In the genomic region with DNA sequence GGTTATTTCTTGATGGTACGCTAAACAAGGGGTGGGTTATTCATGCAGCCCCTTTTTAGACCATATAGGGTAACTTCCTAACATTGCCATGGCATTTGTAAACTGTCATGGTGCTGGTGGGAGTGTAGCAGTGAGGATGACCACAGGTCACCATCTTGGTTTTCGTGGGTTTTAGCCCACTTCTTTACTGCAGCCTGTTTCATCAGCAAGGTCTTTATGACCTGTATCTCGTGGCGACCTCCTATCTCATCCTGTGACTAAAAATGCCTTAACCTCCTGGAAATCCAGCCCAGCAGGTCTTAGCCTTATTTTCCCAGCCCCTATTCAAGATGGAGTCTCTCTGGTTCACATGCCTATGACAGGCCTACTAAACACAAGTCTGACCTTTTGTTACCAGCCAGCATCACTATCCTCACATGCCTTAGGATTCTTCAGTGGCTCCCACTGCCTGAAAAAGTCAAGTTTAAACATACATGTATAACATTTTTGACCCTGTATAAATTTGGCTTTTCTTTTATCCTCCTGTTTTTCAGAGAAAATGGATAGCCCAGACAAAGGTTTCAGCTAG, we compare ENCODE assay signal across 9 cellular contexts. TPM values are rescaled to one million over a fixed set of nuclear protein-coding genes. Genes with fewer than 3 reads are reported as not detected.
"Had no signal": no experiment of that assay in that cellular context is flagged by ENCODE, and none has a peak within 500 bp of the region (broad histone marks: within the 10 kb centered on the region; RNA-seq: fewer than 3 reads in every experiment).

No MANE protein-coding gene starts in this region.

- H3K4me1 Mint-ChIP-seq: IgD-negative memory B cell had no signal

- FAIRE-seq: HepG2 had no signal

- H3K4me3 ChIP-seq: GM23248, HAP-1 had no signal

- H3K36me3 ChIP-seq: HAP-1 had no signal

- H3K36me3 Mint-ChIP-seq: IgD-negative memory B cell had no signal

- H3K27ac Mint-ChIP-seq: HFFc6, IgD-negative memory B cell had no signal

- H3K9me3 Mint-ChIP-seq: IgD-negative memory B cell had no signal

- H3K4me3 Mint-ChIP-seq: HFFc6, IgD-negative memory B cell had no signal

- DNase-seq: GM23248, H7, HFFc6, KG1 had no signal

- H3K27ac ChIP-seq: GM23248, HL-60 had no signal

- H3K27me3 Mint-ChIP-seq: IgD-negative memory B cell had no signal

- ATAC-seq: HCT116, HepG2 had no signal

RNA-seq across cellular contexts. Expression of a gene that starts 13.2 kb away (rescaled TPM):
- total RNA-seq: GM23248, HFFc6 had no signal
